In the genomic region with DNA sequence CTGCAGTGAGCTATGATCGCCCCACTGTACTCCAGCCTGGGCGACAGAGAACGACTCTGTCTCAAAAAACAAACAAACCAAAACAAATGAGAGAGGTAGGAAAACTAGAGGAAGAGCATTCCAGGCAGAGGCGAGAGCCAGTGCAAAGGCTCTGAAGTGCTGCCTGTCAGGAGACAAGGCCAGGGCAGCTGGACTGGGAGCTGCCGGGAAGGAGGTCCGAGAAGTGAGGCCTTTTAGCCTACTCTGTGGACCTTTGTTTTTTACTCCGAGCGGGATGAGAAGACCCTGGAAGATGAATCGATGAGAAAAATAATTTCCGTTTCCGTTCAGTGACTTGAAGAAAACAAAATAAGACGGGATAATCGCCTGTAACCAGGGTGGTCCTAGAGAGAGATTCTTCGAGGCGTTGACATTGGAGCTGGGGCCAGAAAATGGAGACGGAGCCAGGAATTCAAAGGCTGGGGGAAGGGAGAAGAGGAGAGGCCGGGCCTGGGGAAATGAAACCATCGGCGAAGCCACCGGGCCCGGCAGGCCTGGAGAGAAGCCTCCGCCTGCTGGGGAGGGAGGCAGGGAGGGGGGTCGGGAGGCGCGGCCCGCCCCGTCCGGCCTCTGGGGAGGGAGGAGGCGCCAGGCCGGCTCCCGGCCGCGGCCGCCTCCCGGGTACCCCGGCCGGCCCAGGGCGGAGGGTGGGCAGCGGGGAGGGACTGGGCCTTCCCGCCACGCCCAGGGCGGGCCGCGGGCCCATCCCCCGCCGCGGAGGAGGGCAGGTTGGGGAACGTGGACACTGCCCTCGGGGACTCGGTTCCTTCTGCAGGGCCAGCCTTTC, we compare ENCODE assay signal across 8 cellular contexts. TPM values are rescaled to one million over a fixed set of nuclear protein-coding genes. Genes with fewer than 3 reads are reported as not detected.
DNase-seq lines count a peak whose midpoint lies in the region; ATAC-seq and TF ChIP-seq lines count a peak whose summit lies in the region.

No MANE protein-coding gene starts in this region.

- H3K9me3 Mint-ChIP-seq in GM23338 = no peaks in the 10 kb centered on the region

- in situ Hi-C loops in brain microvascular endothelial cell (cut with HindIII; ENCODE audit: low pct_ligation_motif_present, low sequenced_read_pairs) = no loop called here

- no peaks in the 10 kb centered on the region for H3K36me3 Mint-ChIP-seq in GM23338 (ENCODE audit: low read depth)

- H3F3A ChIP-seq in GM23338 (replicated peaks; ENCODE audit: low read depth) = peaks cover 19% of the 10 kb centered on the region

- peak; percentile 95 for ATAC-seq in GM23338

- H3K27ac Mint-ChIP-seq in GM23338 = peak overlapping the region; percentile 92

- H3K27me3 ChIP-seq in GM23338 (ENCODE audit: insufficient read depth) (no peaks in the 10 kb centered on the region), brain microvascular endothelial cell (replicated peaks) (no peaks in the 10 kb centered on the region), iPS DF 6.9 (ENCODE audit: control insufficient read depth, insufficient read depth, low read length) (no peaks in the 10 kb centered on the region)

- DNase-seq in COR-L47 (lab: John Stamatoyannopoulos, UW) (peak; percentile 75), GM23338 (ENCODE audit: low spot score) (peak; percentile 91), NCI-H1417 treated with DMSO at 0.1 percent for 48 hours (lab: John Stamatoyannopoulos, UW) (peak; percentile 3), T-helper 9 cell (peak; percentile 37), brain microvascular endothelial cell (peak; percentile 74), iPS DF 6.9 (ENCODE audit: low read depth, low spot score) (no peak), retina (peak; percentile 86), NCI-H446 (lab: John Stamatoyannopoulos, UW) (no peak)

- no peaks in the 10 kb centered on the region for H3K9me2 ChIP-seq in GM23338 (ENCODE audit: insufficient read depth)

- H2AFZ ChIP-seq in GM23338 = peak overlapping the region; percentile 90; the same call in 1 of the 2 replicates

- peak overlapping the region; percentile 55 for H3K4me3 ChIP-seq in GM23338
- peak overlapping the region; percentile 48 for H3K4me3 ChIP-seq in brain microvascular endothelial cell (ENCODE audit: low read depth, low read length)
- peak overlapping the region; percentile 2; the same call in 1 of the 2 replicates for H3K4me3 ChIP-seq in iPS DF 6.9 (ENCODE audit: low read length)

- H3K79me2 ChIP-seq in GM23338 (replicated peaks; ENCODE audit: insufficient read depth) = no peaks in the 10 kb centered on the region

- no peaks in the 10 kb centered on the region for H4K20me1 ChIP-seq in GM23338 (replicated peaks; ENCODE audit: insufficient read depth)

- peaks cover 17% of the 10 kb centered on the region for H3K4me1 Mint-ChIP-seq in GM23338

- H3K4me3 Mint-ChIP-seq in GM23338 = peak overlapping the region; percentile 67

- peak overlapping the region; percentile 80 for H3K4me2 ChIP-seq in GM23338

- no CpG with 5 or more reads among the region's 50 CpGs for WGBS in iPS DF 6.9 (ENCODE audit: insufficient coverage, insufficient read length)

- H3K4me1 ChIP-seq in GM23338 (ENCODE audit: insufficient read depth) (peaks cover 10% of the 10 kb centered on the region; the same call in 1 of the 2 replicates), iPS DF 6.9 (ENCODE audit: control insufficient read depth, insufficient read depth, low read length) (no peaks in the 10 kb centered on the region)

- H3K36me3 ChIP-seq in GM23338 (ENCODE audit: insufficient read depth) (no peaks in the 10 kb centered on the region), brain microvascular endothelial cell (replicated peaks) (no peaks in the 10 kb centered on the region), iPS DF 6.9 (ENCODE audit: control insufficient read depth, insufficient read depth, low read length) (no peaks in the 10 kb centered on the region)

- peaks cover 16% of the 10 kb centered on the region for H3K27me3 Mint-ChIP-seq in GM23338 (ENCODE audit: insufficient read depth, low read depth, poor library complexity)

- H3K9me3 ChIP-seq in iPS DF 6.9 (ENCODE audit: control insufficient read depth, insufficient read depth, low read length) = no peaks in the 10 kb centered on the region

- TF ChIP-seq CTCF in GM23338 (conservative IDR thresholded peaks at IDR 0.05; ENCODE audit: low read depth in 2 of 2) = no peak
- no peak for TF ChIP-seq CTCF in brain microvascular endothelial cell (IDR thresholded peaks at IDR 0.05; ENCODE audit: low read depth, low read length, missing control alignments)

- H3K27ac ChIP-seq in GM23338 (ENCODE audit: low read depth) (peak overlapping the region; percentile 99), brain microvascular endothelial cell (peak overlapping the region; percentile 79), iPS DF 6.9 (ENCODE audit: low read length) (peak overlapping the region; percentile 36)

TF ChIP-seq in GM23338, 12 proteins besides CTCF, POLR2A, EP300 and RAD21:
- TF ChIP-seq CREB1 (CRISPR knock-in tag; IDR thresholded peaks at IDR 0.05; ENCODE audit: low read depth) = no peak; the same call in 1 of the 2 replicates
- TF ChIP-seq NANOG (IDR thresholded peaks at IDR 0.05; ENCODE audit: borderline replicate concordance) = no peak
- TF ChIP-seq EZH2 (IDR thresholded peaks at IDR 0.05; ENCODE audit: low read depth, unreplicated experiment) = no peak
- peak; percentile 52 for TF ChIP-seq POLR2AphosphoS5 (IDR thresholded peaks at IDR 0.05; ENCODE audit: low read depth)
TF ChIP-seq in GM23338: peak in this region for 1.

RNA-seq across cellular contexts. Expression of a gene that starts 7.8 kb away (rescaled TPM):
- 5.1 and 9.1 TPM in 2 replicates for total RNA-seq in GM23338 (2014; rRNA removed; shearing (Covaris generic))
- polyA plus RNA-seq in GM23338 (2016; fragmentation: Nextera tagmentation; extraction: Ambion mirVana) = 4.6 and 5.0 TPM in 2 replicates

RNA-seq across cellular contexts. Expression of a gene that starts 10.5 kb away (rescaled TPM):
- 15.4 and 21.3 TPM in 2 replicates for total RNA-seq in GM23338 (2014; rRNA removed; shearing (Covaris generic))
- polyA plus RNA-seq in GM23338 (2016; fragmentation: Nextera tagmentation; extraction: Ambion mirVana) = 24.1 and 27.9 TPM in 2 replicates

RNA-seq across cellular contexts. Expression of a gene that starts 20.4 kb away (rescaled TPM):
- 4.2 and 4.3 TPM in 2 replicates for total RNA-seq in GM23338 (2014; rRNA removed; shearing (Covaris generic))
- 4.1 and 4.2 TPM in 2 replicates for polyA plus RNA-seq in GM23338 (2016; fragmentation: Nextera tagmentation; extraction: Ambion mirVana)

RNA-seq across cellular contexts. Expression of a gene that starts 31.9 kb away (rescaled TPM):
- 51.7 and 53.7 TPM in 2 replicates for total RNA-seq in GM23338 (2014; rRNA removed; shearing (Covaris generic))
- polyA plus RNA-seq in GM23338 (2016; fragmentation: Nextera tagmentation; extraction: Ambion mirVana) = 43.7 and 45.6 TPM in 2 replicates

RNA-seq across cellular contexts. Expression of a gene that starts 33.2 kb away (rescaled TPM):
- 2.3 and 4.5 TPM in 2 replicates for total RNA-seq in GM23338 (2014; rRNA removed; shearing (Covaris generic))
- polyA plus RNA-seq in GM23338 (2016; fragmentation: Nextera tagmentation; extraction: Ambion mirVana) = 1.6 and 2.2 TPM in 2 replicates

Comparison
In these comparisons a context has a peak if more than half of its experiments do, and no peak if none do; other contexts are left out.
1. DNase-seq: peak in COR-L47 (single experiment), GM23338 (single experiment), NCI-H1417 treated with DMSO at 0.1 percent for 48 hours (single experiment), T-helper 9 cell (single experiment), brain microvascular endothelial cell (single experiment) and retina (single experiment); none in iPS DF 6.9 (single experiment) and NCI-H446 (0 of 2).
2. H3K27ac ChIP-seq: peak in every context shown above with its lines; median percentile 99 in GM23338; 79 in brain microvascular endothelial cell; 36 in iPS DF 6.9.
3. H3K4me3 ChIP-seq: peak in every context shown above with its lines; median percentile 55 in GM23338; 48 in brain microvascular endothelial cell; 2 in iPS DF 6.9.